In genomic region chr16:14070555-14070876, GRCh38 we compare ENCODE assay signal across 8 cellular contexts. TPM values are rescaled to one million over a fixed set of nuclear protein-coding genes. Genes with fewer than 3 reads are reported as not detected.
DNase-seq lines count a peak whose midpoint lies in the region; ATAC-seq, FAIRE-seq and TF ChIP-seq lines count a peak whose summit lies in the region.

No MANE protein-coding gene starts in this region.

- H3K9ac ChIP-seq in astrocyte (ENCODE audit: low read length) = peak overlapping the region; percentile 95

- intact Hi-C loops in Caco-2 (cut with micrococcal nuclease; ENCODE audit: unreplicated experiment) (loop anchor here (5.0 kb wide), 1 partner anchor 117 kb away; no protein-coding TSS in a partner anchor), posterior vena cava (cut with DNase I) (no loop called here)

- H3K9me3 Mint-ChIP-seq in Caco-2 (ENCODE audit: unreplicated experiment) = no peaks in the 10 kb centered on the region
- no peaks in the 10 kb centered on the region for H3K9me3 Mint-ChIP-seq in astrocyte (ENCODE audit: unreplicated experiment)
- no peaks in the 10 kb centered on the region for H3K9me3 Mint-ChIP-seq in memory B cell

- BruUV-seq in Caco-2 (replicated peaks; lab: Mats Ljungman, UMichigan) = TSS peak; percentile 35

- H3K27ac ChIP-seq in astrocyte (ENCODE audit: low read depth, low read length) = no peak overlapping the region

- peak overlapping the region; percentile 100 for H2AFZ ChIP-seq in astrocyte (ENCODE audit: low read depth, low read length)

- H3K36me3 Mint-ChIP-seq in Caco-2 (ENCODE audit: insufficient read depth, unreplicated experiment) (peaks cover 8% of the 10 kb centered on the region), astrocyte (ENCODE audit: low read depth, unreplicated experiment) (no peaks in the 10 kb centered on the region), memory B cell (no peaks in the 10 kb centered on the region)

- H3K4me3 Mint-ChIP-seq in Caco-2 (ENCODE audit: unreplicated experiment) = peak overlapping the region; percentile 90
- peak overlapping the region; percentile 85 for H3K4me3 Mint-ChIP-seq in astrocyte (ENCODE audit: unreplicated experiment)
- peak overlapping the region; percentile 93 for H3K4me3 Mint-ChIP-seq in memory B cell

- CTCF ChIA-PET in Caco-2 (lab: Charles Lee) = interaction anchor here (0.7 to 0.9 kb wide), 2 partner anchors 11 to 151 kb away, joined by 3 to 4 read pairs; partner anchors contain the start of gene ERCC4

- TF ChIP-seq CTCF in Caco-2 (IDR thresholded peaks at IDR 0.05; ENCODE audit: insufficient read depth in 1 of 2, low read depth in 1 of 2, low read length in 1 of 2, severe bottlenecking in 1 of 2, unreplicated experiment in 1 of 2) (no peak), astrocyte (IDR thresholded peaks at IDR 0.05; ENCODE audit: insufficient read depth, low read depth, low read length) (no peak)

- FAIRE-seq in astrocyte (lab: Jason Lieb, UNC) = no peak

- H4K20me1 ChIP-seq in astrocyte (ENCODE audit: insufficient read depth, low read length) = no peaks in the 10 kb centered on the region

- no peaks in the 10 kb centered on the region for H3K27me3 ChIP-seq in Caco-2 (replicated peaks; ENCODE audit: control insufficient read depth, insufficient read depth, low read length)
- no peaks in the 10 kb centered on the region for H3K27me3 ChIP-seq in astrocyte (ENCODE audit: insufficient read depth, low read length)

- H3K4me1 Mint-ChIP-seq in Caco-2 (ENCODE audit: low read depth, unreplicated experiment) = peaks cover 17% of the 10 kb centered on the region
- H3K4me1 Mint-ChIP-seq in astrocyte (ENCODE audit: low read depth, unreplicated experiment) = no peaks in the 10 kb centered on the region
- peaks cover 10% of the 10 kb centered on the region for H3K4me1 Mint-ChIP-seq in memory B cell

- DNase-seq in Caco-2 = no peak
- no peak for DNase-seq in astrocyte (ENCODE audit: low read depth)
- DNase-seq in memory B cell (ENCODE audit: low spot score in 2 of 2) = no peak
- DNase-seq in posterior vena cava (ENCODE audit: low spot score) = no peak
- DNase-seq in NCI-H446 treated with DMSO at 0.1 percent for 48 hours (lab: John Stamatoyannopoulos, UW) = no peak
- no peak for DNase-seq in cortex of kidney (lab: John Stamatoyannopoulos, UW)

- POLR2A ChIA-PET in Caco-2 (lab: Charles Lee) = no interaction called here

- peak overlapping the region; percentile 99 for H3K4me2 ChIP-seq in astrocyte (ENCODE audit: low read length)

- H3K9me3 ChIP-seq in Caco-2 = no peaks in the 10 kb centered on the region
- no peaks in the 10 kb centered on the region for H3K9me3 ChIP-seq in astrocyte (ENCODE audit: insufficient read depth, low read depth, low read length)

- H3K4me3 ChIP-seq in Caco-2 (ENCODE audit: low read depth, low read length) = peak overlapping the region; percentile 68
- peak overlapping the region; percentile 89 for H3K4me3 ChIP-seq in astrocyte (ENCODE audit: insufficient read depth, low read depth, low read length)

- peaks cover 32% of the 10 kb centered on the region for H3K79me2 ChIP-seq in astrocyte (ENCODE audit: insufficient read depth, low read length)

- ATAC-seq in HG02970 (IDR thresholded peaks at IDR 0.05; ENCODE audit: low FRiP score, unreplicated experiment) (peak; percentile 7), memory B cell (ENCODE audit: low read depth) (no peak), HG03025 (IDR thresholded peaks at IDR 0.05; ENCODE audit: low FRiP score, unreplicated experiment) (no peak)

- H3K4me1 ChIP-seq in Caco-2 = peaks cover 6% of the 10 kb centered on the region; the same call in 1 of the 2 replicates
- peaks cover 8% of the 10 kb centered on the region for H3K4me1 ChIP-seq in astrocyte (ENCODE audit: insufficient read depth, low read length)

- H3K27me3 Mint-ChIP-seq in Caco-2 (ENCODE audit: insufficient read depth, unreplicated experiment) (no peaks in the 10 kb centered on the region), astrocyte (ENCODE audit: low read depth, unreplicated experiment) (no peaks in the 10 kb centered on the region), memory B cell (peaks cover 5% of the 10 kb centered on the region)

- H3K36me3 ChIP-seq in Caco-2 (ENCODE audit: control insufficient read depth, insufficient read depth, low read length) (no peaks in the 10 kb centered on the region), astrocyte (ENCODE audit: insufficient read depth, low read length) (no peaks in the 10 kb centered on the region)

- H3K27ac Mint-ChIP-seq in Caco-2 (ENCODE audit: unreplicated experiment) = peak overlapping the region; percentile 94
- H3K27ac Mint-ChIP-seq in astrocyte (ENCODE audit: unreplicated experiment) = no peak overlapping the region
- peak overlapping the region; percentile 96 for H3K27ac Mint-ChIP-seq in memory B cell

RNA-seq across cellular contexts. Expression of gene MRTFB, which starts 0.6 kb away (rescaled TPM):
- total RNA-seq in Caco-2 (2022) = 29.5 and 37.1 TPM in 2 replicates
- total RNA-seq in astrocyte = 24.5 and 32.5 TPM in 2 replicates
- total RNA-seq in posterior vena cava = 10 to 100 TPM; 41.0 to 42.0 TPM
